Comparison of ENCODE assay signal across 17 cellular contexts in genomic region chr18:77544792-77545191, GRCh38.
DNase-seq lines count a peak whose midpoint lies in the region; ATAC-seq and TF ChIP-seq lines count a peak whose summit lies in the region.
"Had no signal": no experiment of that assay in that cellular context is flagged by ENCODE, and none has a peak within 500 bp of the region (broad histone marks: within the 10 kb centered on the region; RNA-seq: fewer than 3 reads in every experiment).

No MANE protein-coding gene starts in this region.

- H3K9me3 ChIP-seq in esophagus muscularis mucosa (no peaks in the 10 kb centered on the region), lung (ENCODE audit: control insufficient read depth in 2 of 2, insufficient read depth in 1 of 2, low read length in 1 of 2) (no peaks in the 10 kb centered on the region)
- H3K9me3 ChIP-seq: BLaER1, Caco-2, HAP-1 had no signal

- DNase-seq in NCI-H187 treated with DMSO at 0.1 percent for 48 hours (lab: John Stamatoyannopoulos, UW) (peak; percentile 9), NCI-H187 (lab: John Stamatoyannopoulos, UW) (no peak), esophagus muscularis mucosa (ENCODE audit: extremely low spot score) (peak; percentile 24), lung (ENCODE audit: low spot score) (peak; percentile 44), left lobe of liver (ENCODE audit: low spot score) (no peak), Right ventricle myocardium superior (no peak)
- no peak for DNase-seq in effector CD4-positive, alpha-beta T cell
- DNase-seq: Caco-2; CD4-positive, CD25-positive, alpha-beta regulatory T cell; CD8-positive, alpha-beta T cell; DMS153; GF-D8; GOT3 had no signal

- H3K4me1 ChIP-seq in esophagus muscularis mucosa (no peaks in the 10 kb centered on the region), lung (ENCODE audit: control insufficient read depth in 2 of 2, insufficient read depth in 2 of 2, low read length in 2 of 2) (peaks cover 0 to 2% of the 10 kb centered on the region in 2 donors)
- H3K4me1 ChIP-seq: Caco-2, HAP-1 had no signal

- no peak overlapping the region for H3K27ac ChIP-seq in esophagus muscularis mucosa (replicated peaks in 1 of 4)
- no peak overlapping the region for H3K27ac ChIP-seq in lung (ENCODE audit: low read depth in 1 of 2, low read length in 1 of 2)
- H3K27ac ChIP-seq: 22Rv1, BLaER1, C4-2B had no signal

- TF ChIP-seq EP300 in esophagus muscularis mucosa (IDR thresholded peaks at IDR 0.05) = no peak

- peak; percentile 51 for ATAC-seq in lung (ENCODE audit: insufficient read depth, low FRiP score)
- no peak for ATAC-seq in left lobe of liver
- no peak for ATAC-seq in Right ventricle myocardium superior (ENCODE audit: poor library complexity)
- ATAC-seq: CD8-positive, alpha-beta T cell had no signal

- intact Hi-C loops in esophagus muscularis mucosa (cut with DNase I) (no loop called here), Right ventricle myocardium superior (cut with DNase I) (no loop called here)

- H3K27me3 ChIP-seq in esophagus muscularis mucosa (no peaks in the 10 kb centered on the region), lung (ENCODE audit: control insufficient read depth, insufficient read depth) (no peaks in the 10 kb centered on the region)
- H3K27me3 ChIP-seq: BLaER1 had no signal

- H3K4me3 ChIP-seq in esophagus muscularis mucosa = no peak overlapping the region
- H3K4me3 ChIP-seq in lung = no peak overlapping the region
- H3K4me3 ChIP-seq: BLaER1, HAP-1 had no signal

- TF ChIP-seq POLR2A in esophagus muscularis mucosa (IDR thresholded peaks at IDR 0.05; ENCODE audit: low read depth) = no peak

- TF ChIP-seq CTCF in esophagus muscularis mucosa (IDR thresholded peaks at IDR 0.05) (no peak), lung (IDR thresholded peaks at IDR 0.05; ENCODE audit: control extremely low read depth, extremely low read depth) (no peak)

- H3K36me3 ChIP-seq in esophagus muscularis mucosa = no peaks in the 10 kb centered on the region
- no peaks in the 10 kb centered on the region for H3K36me3 ChIP-seq in lung (ENCODE audit: control insufficient read depth in 2 of 2, insufficient read depth in 2 of 2, low read length in 2 of 2)
- H3K36me3 ChIP-seq: BLaER1, HAP-1 had no signal

- 86% methylated on average over 6 of the region's 6 CpGs for WGBS in esophagus muscularis mucosa
- WGBS in lung, 2 donors = 68 to 87% methylated on average over 6 of the region's 6 CpGs

Comparison
In these comparisons a context has a peak if more than half of its experiments do, and no peak if none do; other contexts are left out.
1. DNase-seq: peak in NCI-H187 treated with DMSO at 0.1 percent for 48 hours (single experiment), esophagus muscularis mucosa (single experiment) and lung (single experiment); none in NCI-H187 (0 of 2), left lobe of liver (single experiment), Right ventricle myocardium superior (single experiment) and effector CD4-positive, alpha-beta T cell (single experiment).